8 cellular contexts compared by ENCODE assay signal in genomic region chr10:130190065-130190736, GRCh38. TPM values are rescaled to one million over a fixed set of nuclear protein-coding genes. Genes with fewer than 3 reads are reported as not detected.
DNase-seq lines count a peak whose midpoint lies in the region; ATAC-seq, FAIRE-seq and TF ChIP-seq lines count a peak whose summit lies in the region.

No MANE protein-coding gene starts in this region.

- peak; percentile 90 for ATAC-seq in HG02840 (IDR thresholded peaks at IDR 0.05; ENCODE audit: low FRiP score, unreplicated experiment)
- ATAC-seq in central memory CD8-positive, alpha-beta T cell (replicated peaks; ENCODE audit: extremely low read depth, poor library complexity, severe bottlenecking): peak; percentile 86

- H3K27ac ChIP-seq in kidney (ENCODE audit: low read depth in 2 of 2, low read length in 2 of 2): no peak overlapping the region

- FAIRE-seq in kidney (lab: Jason Lieb, UNC): no peak

- no peaks in the 10 kb centered on the region for H3K9me3 ChIP-seq in kidney (ENCODE audit: control insufficient read depth in 1 of 2, low read length in 2 of 2)

- H3K4me3 ChIP-seq in kidney (ENCODE audit: low read length in 2 of 2): peak overlapping the region in 1 of 2 donors; percentile 53

- intact Hi-C loops in kidney (cut with DNase I): no loop called here

- no peak overlapping the region for H3K27ac Mint-ChIP-seq in central memory CD8-positive, alpha-beta T cell (ENCODE audit: low read depth)

- H3K4me1 ChIP-seq in kidney (ENCODE audit: control insufficient read depth in 1 of 2, insufficient read depth in 1 of 2, low read depth in 1 of 2, low read length in 2 of 2): peaks cover 0 to 4% of the 10 kb centered on the region in 2 donors

- peaks cover 10% of the 10 kb centered on the region for H3K27me3 Mint-ChIP-seq in central memory CD8-positive, alpha-beta T cell

- H3K4me3 Mint-ChIP-seq in central memory CD8-positive, alpha-beta T cell: peak overlapping the region; percentile 32

- DNase-seq in DMS79 treated with DMSO at 0.1 percent for 48 hours (lab: John Stamatoyannopoulos, UW) (peak; percentile 30), DMS79 (lab: John Stamatoyannopoulos, UW) (no peak), NCI-H1930 (lab: John Stamatoyannopoulos, UW) (peak; percentile 39 to 80), kidney (peak; percentile 95)
- DNase-seq in activated CD4-positive, CD25-positive, alpha-beta regulatory T cell treated with anti-CD3 and anti-CD28 coated beads, Interleukin-2, amount 50 U/mL, for 16 hours (ENCODE audit: low read depth, low spot score): peak; percentile 81
- DNase-seq in central memory CD8-positive, alpha-beta T cell (ENCODE audit: low spot score in 2 of 2): peak; percentile 83 to 91
- peak; percentile 90 for DNase-seq in stimulated activated CD4-positive, alpha-beta T cell treated with anti-CD3 and anti-CD28 coated beads, Interleukin-12 subunit alpha, Interleukin-12 subunit beta, amount 100 ng/mL, for 4 hours

- no peaks in the 10 kb centered on the region for H3K9me3 Mint-ChIP-seq in central memory CD8-positive, alpha-beta T cell

- peaks cover 3 to 6% of the 10 kb centered on the region in 2 donors for H3K36me3 ChIP-seq in kidney (ENCODE audit: control insufficient read depth in 1 of 2, insufficient read depth in 2 of 2, low read length in 2 of 2)

- H3K4me1 Mint-ChIP-seq in central memory CD8-positive, alpha-beta T cell: peaks cover 13% of the 10 kb centered on the region

- H3K36me3 Mint-ChIP-seq in central memory CD8-positive, alpha-beta T cell (ENCODE audit: insufficient read depth): peaks cover 9% of the 10 kb centered on the region

- TF ChIP-seq CTCF in kidney (IDR thresholded peaks at IDR 0.05; ENCODE audit: borderline replicate concordance, extremely low read depth, insufficient read depth): peak; percentile 100

- peak overlapping the region in 1 of 2 donors; percentile 34 for H3K9ac ChIP-seq in kidney (ENCODE audit: low read length in 2 of 2)

RNA-seq across cellular contexts. Expression of gene GLRX3, which starts 54.0 kb away (rescaled TPM):
- total RNA-seq in kidney: 52.5 TPM
- polyA plus RNA-seq in kidney (ENCODE audit: insufficient read depth, low read depth, low replicate concordance): 70.4 TPM
